ENCODE assay signal across 11 cellular contexts in genomic region chr18:8858888-8859511, GRCh38.
A peak's percentile ranks its signal among the peaks of the same experiment; 100 is the strongest.
DNase-seq lines count a peak whose midpoint lies in the region; TF ChIP-seq lines count a peak whose summit lies in the region.
"Had no signal": no experiment of that assay in that cellular context is flagged by ENCODE, and none has a peak within 500 bp of the region (broad histone marks: within the 10 kb centered on the region; RNA-seq: fewer than 3 reads in every experiment).

No MANE protein-coding gene starts in this region.

- peaks cover 0 to 12% (median 5%) of the 10 kb centered on the region in 4 donors for H3K4me1 ChIP-seq in sigmoid colon

- no peaks in the 10 kb centered on the region for H3K27me3 Mint-ChIP-seq in activated naive CD4-positive, alpha-beta T cell treated with anti-CD3 and anti-CD28 coated beads for 36 hours (ENCODE audit: low read depth)
- H3K27me3 Mint-ChIP-seq: activated CD8-positive, alpha-beta T cell treated with anti-CD3 and anti-CD28 coated beads for 36 hours had no signal

- CTCF ChIA-PET in activated naive CD4-positive, alpha-beta T cell treated with anti-CD3 and anti-CD28 coated beads for 36 hours (lab: Charles Lee) = no interaction called here

- no peak overlapping the region for H3K27ac Mint-ChIP-seq in activated naive CD4-positive, alpha-beta T cell treated with anti-CD3 and anti-CD28 coated beads for 36 hours
- H3K27ac Mint-ChIP-seq: activated CD8-positive, alpha-beta T cell treated with anti-CD3 and anti-CD28 coated beads for 36 hours had no signal

- no peak for TF ChIP-seq EP300 in sigmoid colon (IDR thresholded peaks at IDR 0.05)

- H3K4me3 Mint-ChIP-seq in activated naive CD4-positive, alpha-beta T cell treated with anti-CD3 and anti-CD28 coated beads for 36 hours = no peak overlapping the region
- H3K4me3 Mint-ChIP-seq: activated CD8-positive, alpha-beta T cell treated with anti-CD3 and anti-CD28 coated beads for 36 hours had no signal

- intact Hi-C loops in sigmoid colon (cut with DNase I) = no loop called here
- intact Hi-C loops in activated naive CD4-positive, alpha-beta T cell treated with anti-CD3 and anti-CD28 coated beads for 36 hours (cut with micrococcal nuclease) = no loop called here

- H3K36me3 ChIP-seq in sigmoid colon = no peaks in the 10 kb centered on the region

- no peak for TF ChIP-seq CTCF in fibroblast of the aortic adventitia (IDR thresholded peaks at IDR 0.05; ENCODE audit: insufficient read depth, low read length)
- no peak for TF ChIP-seq CTCF in sigmoid colon (IDR thresholded peaks at IDR 0.05)

- 29 to 61% methylated on average over 1 of the region's 1 CpG for WGBS in sigmoid colon, 2 donors

- DNase-seq in GM04504 (ENCODE audit: low read depth) = peak; percentile 91
- peak; percentile 90 for DNase-seq in RPMI7951 (ENCODE audit: low read depth)
- peak; percentile 99 for DNase-seq in fibroblast of the aortic adventitia (ENCODE audit: low read depth)
- no peak for DNase-seq in sigmoid colon
- no peak for DNase-seq in DMS153 (lab: John Stamatoyannopoulos, UW)
- DNase-seq in activated naive CD4-positive, alpha-beta T cell treated with anti-CD3 and anti-CD28 coated beads for 36 hours = no peak
- no peak for DNase-seq in T-helper 9 cell
- DNase-seq in RPMI8226 = no peak
- DNase-seq: activated CD8-positive, alpha-beta T cell treated with anti-CD3 and anti-CD28 coated beads for 36 hours; anterior cingulate cortex had no signal

- TF ChIP-seq POLR2A in sigmoid colon (IDR thresholded peaks at IDR 0.05) = no peak

- no peaks in the 10 kb centered on the region for H3K27me3 ChIP-seq in sigmoid colon

- H3K4me1 Mint-ChIP-seq in activated naive CD4-positive, alpha-beta T cell treated with anti-CD3 and anti-CD28 coated beads for 36 hours (ENCODE audit: low read depth) = no peaks in the 10 kb centered on the region

- H3K9me3 Mint-ChIP-seq in activated naive CD4-positive, alpha-beta T cell treated with anti-CD3 and anti-CD28 coated beads for 36 hours = no peaks in the 10 kb centered on the region
- H3K9me3 Mint-ChIP-seq: activated CD8-positive, alpha-beta T cell treated with anti-CD3 and anti-CD28 coated beads for 36 hours had no signal

- H3K36me3 Mint-ChIP-seq in activated naive CD4-positive, alpha-beta T cell treated with anti-CD3 and anti-CD28 coated beads for 36 hours (ENCODE audit: low read depth) = no peaks in the 10 kb centered on the region

- H3K4me3 ChIP-seq in fibroblast of the aortic adventitia (ENCODE audit: low read depth, low read length) = no peak overlapping the region
- H3K4me3 ChIP-seq in sigmoid colon = no peak overlapping the region
- H3K4me3 ChIP-seq: SK-N-MC had no signal

- no peaks in the 10 kb centered on the region for H3K9me3 ChIP-seq in sigmoid colon

- peak overlapping the region in 3 of 4 donors; percentile 31 to 68 (median 65) for H3K27ac ChIP-seq in sigmoid colon
- H3K27ac ChIP-seq: SK-N-MC had no signal

Comparison
In these comparisons a context has a peak if more than half of its experiments do, and no peak if none do; other contexts are left out.
1. DNase-seq: peak in GM04504 (single experiment), RPMI7951 (single experiment) and fibroblast of the aortic adventitia (single experiment); none in sigmoid colon (single experiment), DMS153 (single experiment), activated naive CD4-positive, alpha-beta T cell treated with anti-CD3 and anti-CD28 coated beads for 36 hours (single experiment), T-helper 9 cell (single experiment) and RPMI8226 (single experiment).